Comparison of ENCODE assay signal across 11 cellular contexts in genomic region chr12:8629486-8630033, GRCh38. TPM values are rescaled to one million over a fixed set of nuclear protein-coding genes. Genes with fewer than 3 reads are reported as not detected.
A peak's percentile ranks its signal among the peaks of the same experiment; 100 is the strongest.
DNase-seq lines count a peak whose midpoint lies in the region; ATAC-seq, FAIRE-seq and TF ChIP-seq lines count a peak whose summit lies in the region.
"Had no signal": no experiment of that assay in that cellular context is flagged by ENCODE, and none has a peak within 500 bp of the region (broad histone marks: within the 10 kb centered on the region; RNA-seq: fewer than 3 reads in every experiment).

No MANE protein-coding gene starts in this region.

- no peaks in the 10 kb centered on the region for H3K27me3 Mint-ChIP-seq in astrocyte (ENCODE audit: low read depth, unreplicated experiment)

- H4K20me1 ChIP-seq in astrocyte (ENCODE audit: insufficient read depth, low read length): no peaks in the 10 kb centered on the region

- no peaks in the 10 kb centered on the region for H3K36me3 Mint-ChIP-seq in astrocyte (ENCODE audit: low read depth, unreplicated experiment)

- CTCF ChIA-PET in AG04449 (lab: Yijun Ruan, JAX): interaction anchor here (1.1 to 1.9 kb wide), 3 partner anchors 9 to 28 kb away, joined by 3 to 6 read pairs (median 6); no protein-coding TSS in a partner anchor

- H3K9ac ChIP-seq in astrocyte (ENCODE audit: low read length): no peak overlapping the region

- peak overlapping the region; percentile 56 for H3K27ac ChIP-seq in astrocyte (ENCODE audit: low read depth, low read length)

- H3K4me1 Mint-ChIP-seq in astrocyte (ENCODE audit: low read depth, unreplicated experiment): peaks cover 26% of the 10 kb centered on the region

- H3K4me2 ChIP-seq in astrocyte (ENCODE audit: low read length): peak overlapping the region; percentile 38

- H3K79me2 ChIP-seq in astrocyte (ENCODE audit: insufficient read depth, low read length): no peaks in the 10 kb centered on the region

- no peak overlapping the region for H3K4me3 ChIP-seq in AG04449 (ENCODE audit: low read depth, low read length)
- no peak overlapping the region for H3K4me3 ChIP-seq in astrocyte (ENCODE audit: insufficient read depth, low read depth, low read length)

- H3K27ac Mint-ChIP-seq in astrocyte (ENCODE audit: unreplicated experiment): peak overlapping the region; percentile 93
- H3K27ac Mint-ChIP-seq: CD4-positive, CD25-positive, alpha-beta regulatory T cell had no signal

- H3K36me3 ChIP-seq in astrocyte (ENCODE audit: insufficient read depth, low read length): no peaks in the 10 kb centered on the region

- H3K9me3 Mint-ChIP-seq in astrocyte (ENCODE audit: unreplicated experiment): no peaks in the 10 kb centered on the region
- H3K9me3 Mint-ChIP-seq: activated T-cell treated with anti-CD3 and anti-CD28 coated beads, Interleukin-2, amount 50 U/mL, for 4 hours had no signal

- FAIRE-seq in astrocyte (lab: Jason Lieb, UNC): no peak

- no peak for TF ChIP-seq CTCF in AG04449 (IDR thresholded peaks at IDR 0.05; ENCODE audit: insufficient read depth, low read length, missing control alignments)
- TF ChIP-seq CTCF in astrocyte (IDR thresholded peaks at IDR 0.05; ENCODE audit: insufficient read depth, low read depth, low read length): no peak

- H2AFZ ChIP-seq in astrocyte (ENCODE audit: low read depth, low read length): no peak overlapping the region

- H3K27me3 ChIP-seq in astrocyte (ENCODE audit: insufficient read depth, low read length): no peaks in the 10 kb centered on the region

- POLR2A ChIA-PET in AG04449 (lab: Yijun Ruan, JAX): interaction anchor here (0.6 kb wide), 1 partner anchor 718 kb away, joined by 3 read pairs; no protein-coding TSS in a partner anchor

- H3K4me1 ChIP-seq in astrocyte (ENCODE audit: insufficient read depth, low read length): peaks cover 6% of the 10 kb centered on the region

- ATAC-seq in HG03025 (IDR thresholded peaks at IDR 0.05; ENCODE audit: low FRiP score, unreplicated experiment): peak; percentile 85
- ATAC-seq: activated T-cell treated with anti-CD3 and anti-CD28 coated beads, Interleukin-2, amount 50 U/mL, for 4 hours had no signal

- H3K4me3 Mint-ChIP-seq in astrocyte (ENCODE audit: unreplicated experiment): peak overlapping the region; percentile 12
- H3K4me3 Mint-ChIP-seq: activated T-cell treated with anti-CD3 and anti-CD28 coated beads, Interleukin-2, amount 50 U/mL, for 4 hours; CD4-positive, CD25-positive, alpha-beta regulatory T cell had no signal

- H3K9me3 ChIP-seq in astrocyte (ENCODE audit: insufficient read depth, low read depth, low read length): no peaks in the 10 kb centered on the region

- DNase-seq in AG04449 (ENCODE audit: low read depth, low spot score) (peak; percentile 1), GM19240 (ENCODE audit: insufficient read length, low spot score) (peak; percentile 29), astrocyte (ENCODE audit: low read depth) (peak; percentile 72), NCI-H1105 (lab: John Stamatoyannopoulos, UW) (no peak), cerebellar cortex (ENCODE audit: low spot score) (no peak), HuH-7 (ENCODE audit: low spot score) (no peak)
- no peak for DNase-seq in activated T-cell treated with anti-CD3 and anti-CD28 coated beads, Interleukin-2, amount 50 U/mL, for 1 hour
- DNase-seq: activated T-cell treated with anti-CD3 and anti-CD28 coated beads, Interleukin-2, amount 50 U/mL, for 4 hours; CD4-positive, CD25-positive, alpha-beta regulatory T cell; NCI-H1436 had no signal

RNA-seq across cellular contexts. Expression of gene AICDA, which starts 16.9 kb away (rescaled TPM):
- total RNA-seq in astrocyte: not detected in 2 replicates
- total RNA-seq: activated T-cell treated with anti-CD3 and anti-CD28 coated beads, Interleukin-2, amount 50 U/mL, for 4 hours; CD4-positive, CD25-positive, alpha-beta regulatory T cell had no signal

RNA-seq across cellular contexts. Expression of gene MFAP5, which starts 33.1 kb away (rescaled TPM):
- 86.4 and 105 TPM in 2 replicates for total RNA-seq in astrocyte
- total RNA-seq: activated T-cell treated with anti-CD3 and anti-CD28 coated beads, Interleukin-2, amount 50 U/mL, for 4 hours; CD4-positive, CD25-positive, alpha-beta regulatory T cell had no signal

Comparison
In these comparisons a context has a peak if more than half of its experiments do, and no peak if none do; other contexts are left out.
1. DNase-seq: peak in AG04449 (single experiment), GM19240 (single experiment) and astrocyte (single experiment); none in NCI-H1105 (single experiment), cerebellar cortex (single experiment), activated T-cell treated with anti-CD3 and anti-CD28 coated beads, Interleukin-2, amount 50 U/mL, for 1 hour (single experiment) and HuH-7 (single experiment).